In the genomic region with DNA sequence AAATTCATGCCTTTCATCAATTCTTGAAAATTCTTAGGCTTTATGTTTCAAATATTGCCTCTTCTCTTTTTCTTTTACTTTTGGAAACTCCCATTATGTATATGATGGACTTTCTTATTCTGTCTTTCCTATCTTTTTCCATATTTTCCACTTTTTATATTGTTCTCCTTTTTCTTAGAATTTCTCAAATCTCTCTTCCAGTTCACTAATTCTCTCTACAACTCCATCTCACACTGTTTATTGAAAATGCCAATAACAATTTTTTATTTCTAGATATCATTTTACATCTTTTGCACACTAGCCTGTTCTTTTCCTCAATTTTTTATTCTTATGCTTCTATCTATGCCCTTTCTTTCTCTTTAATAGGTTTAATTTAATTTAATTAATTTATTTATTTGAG, we compare ENCODE assay signal across 34 cellular contexts. TPM values are rescaled to one million over a fixed set of nuclear protein-coding genes. Genes with fewer than 3 reads are reported as not detected.
"Had no signal": no experiment of that assay in that cellular context is flagged by ENCODE, and none has a peak within 500 bp of the region (broad histone marks: within the 10 kb centered on the region; RNA-seq: fewer than 3 reads in every experiment).

No MANE protein-coding gene starts in this region.

- H3K9me3 ChIP-seq: suprapubic skin, testis, thoracic aorta, thyroid gland, transverse colon, uterus, vagina had no signal

- H3K36me3 Mint-ChIP-seq: stimulated activated effector memory CD8-positive, alpha-beta T cell treated with anti-CD3 and anti-CD28 coated beads, Interleukin-12 subunit alpha, Interleukin-12 subunit beta, amount 100 ng/mL, for 72 hours; type B pancreatic cell had no signal

- H3K27me3 Mint-ChIP-seq: stimulated activated memory B cell treated with anti-CD40 and anti-IgM and Interleukin-4, amounts not matched to agents 10 μg/mL and 1 μg/mL and 100 μg/mL, for 72 hours; stimulated activated naive CD8-positive, alpha-beta T cell treated with anti-CD3 and anti-CD28 coated beads, Interleukin-15, amount 100 ng/mL, for 72 hours had no signal

- H3K4me1 ChIP-seq: stomach, suprapubic skin, testis, thyroid gland, tibial artery, tibial nerve, transverse colon, upper lobe of left lung, upper lobe of right lung, uterus, vagina had no signal

- FAIRE-seq: urothelium cell line had no signal

- H3K36me3 ChIP-seq: stomach, suprapubic skin, thoracic aorta, thyroid gland, tibial artery, tibial nerve, transverse colon, upper lobe of left lung, upper lobe of right lung, uterus, vagina had no signal

- H3K4me3 ChIP-seq: stomach, suprapubic skin, testis, thoracic aorta, thyroid gland, tibial artery, tibial nerve, transverse colon, upper lobe of left lung, upper lobe of right lung, uterus, vagina had no signal

- H3K27ac ChIP-seq: stomach, suprapubic skin, testis, thoracic aorta, thyroid gland, tibial artery, tibial nerve, transverse colon, upper lobe of left lung, upper lobe of right lung, uterus, vagina had no signal

- H3K27me3 ChIP-seq: stomach, testis, thyroid gland, tibial artery, tibial nerve, transverse colon, upper lobe of left lung, upper lobe of right lung, uterus, vagina had no signal

- DNase-seq: stimulated activated CD4-positive, alpha-beta T cell treated with anti-CD3 and anti-CD28 coated beads, Interleukin-2, amount 100 ng/mL, for 48 hours; stimulated activated CD4-positive, alpha-beta T cell treated with anti-CD3 and anti-CD28 coated beads, Interleukin-4, amount 100 ng/mL, for 1 hour; stimulated activated CD4-positive, alpha-beta T cell treated with anti-CD3 and anti-CD28 coated beads, Interleukin-4, amount 100 ng/mL, for 24 hours; stimulated activated CD4-positive, alpha-beta T cell treated with anti-CD3 and anti-CD28 coated beads, Interleukin-4, amount 100 ng/mL, for 4 hours; stimulated activated CD8-positive, alpha-beta memory T cell treated with anti-CD3 and anti-CD28 coated beads, Interleukin-4, amount 100 ng/mL, for 48 hours; stimulated activated naive B cell treated with anti-CD40 and anti-IgM and Interleukin-4, amounts not matched to agents 10 μg/mL and 1 μg/mL and 100 μg/mL, for 72 hours; stimulated activated naive CD4-positive, alpha-beta T cell; stimulated activated naive CD4-positive, alpha-beta T cell treated with Interleukin-2 at 50 U/mL for 16 hours; stimulated activated naive CD8-positive, alpha-beta T cell treated with anti-CD3 and anti-CD28 coated beads, Interleukin-15, amount 100 ng/mL, for 72 hours; stimulated activated naive CD8-positive, alpha-beta T cell treated with anti-CD3 and anti-CD28 coated beads, Interleukin-15, Interleukin-2, amounts not matched to agents 100 U/mL and 50 U/mL, for 24 hours; stomach; substantia nigra; testis; thyroid gland; tibial artery; transverse colon; trophoblast cell; upper lobe of left lung; upper lobe of right lung; uterus had no signal

- ATAC-seq: stimulated activated effector memory CD8-positive, alpha-beta T cell treated with anti-CD3 and anti-CD28 coated beads, Interleukin-12 subunit alpha, Interleukin-12 subunit beta, amount 100 ng/mL, for 72 hours; stimulated activated memory B cell treated with anti-CD40 and anti-IgM and Interleukin-4, amounts not matched to agents 10 μg/mL and 1 μg/mL and 100 μg/mL, for 72 hours; stimulated activated naive B cell treated with anti-CD40 and anti-IgM and Interleukin-4, amounts not matched to agents 10 μg/mL and 1 μg/mL and 100 μg/mL, for 72 hours; stimulated activated naive CD8-positive, alpha-beta T cell treated with anti-CD3 and anti-CD28 coated beads, Interleukin-15, amount 100 ng/mL, for 72 hours; stimulated activated naive CD8-positive, alpha-beta T cell treated with anti-CD3 and anti-CD28 coated beads, Interleukin-15, Interleukin-2, amounts not matched to agents 100 U/mL and 50 U/mL, for 24 hours; upper lobe of right lung had no signal

- H3K9me3 Mint-ChIP-seq: type B pancreatic cell had no signal

- H3K27ac Mint-ChIP-seq: stimulated activated effector memory CD8-positive, alpha-beta T cell treated with anti-CD3 and anti-CD28 coated beads, Interleukin-12 subunit alpha, Interleukin-12 subunit beta, amount 100 ng/mL, for 72 hours; stimulated activated memory B cell treated with anti-CD40 and anti-IgM and Interleukin-4, amounts not matched to agents 10 μg/mL and 1 μg/mL and 100 μg/mL, for 72 hours; stimulated activated naive B cell treated with anti-CD40 and anti-IgM and Interleukin-4, amounts not matched to agents 10 μg/mL and 1 μg/mL and 100 μg/mL, for 72 hours; stimulated activated naive CD8-positive, alpha-beta T cell treated with anti-CD3 and anti-CD28 coated beads, Interleukin-15, amount 100 ng/mL, for 72 hours; stimulated activated naive CD8-positive, alpha-beta T cell treated with anti-CD3 and anti-CD28 coated beads, Interleukin-15, Interleukin-2, amounts not matched to agents 100 ng/mL and 50 ng/mL, for 24 hours; type B pancreatic cell had no signal

- H3K4me3 Mint-ChIP-seq: stimulated activated effector memory CD8-positive, alpha-beta T cell treated with anti-CD3 and anti-CD28 coated beads, Interleukin-12 subunit alpha, Interleukin-12 subunit beta, amount 100 ng/mL, for 72 hours; stimulated activated memory B cell treated with anti-CD40 and anti-IgM and Interleukin-4, amounts not matched to agents 10 μg/mL and 1 μg/mL and 100 μg/mL, for 72 hours; stimulated activated naive B cell treated with anti-CD40 and anti-IgM and Interleukin-4, amounts not matched to agents 10 μg/mL and 1 μg/mL and 100 μg/mL, for 72 hours; stimulated activated naive CD8-positive, alpha-beta T cell treated with anti-CD3 and anti-CD28 coated beads, Interleukin-15, amount 100 ng/mL, for 72 hours; stimulated activated naive CD8-positive, alpha-beta T cell treated with anti-CD3 and anti-CD28 coated beads, Interleukin-15, Interleukin-2, amounts not matched to agents 100 ng/mL and 50 ng/mL, for 24 hours; type B pancreatic cell had no signal

- H3K4me1 Mint-ChIP-seq: stimulated activated effector memory CD8-positive, alpha-beta T cell treated with anti-CD3 and anti-CD28 coated beads, Interleukin-12 subunit alpha, Interleukin-12 subunit beta, amount 100 ng/mL, for 72 hours; stimulated activated memory B cell treated with anti-CD40 and anti-IgM and Interleukin-4, amounts not matched to agents 10 μg/mL and 1 μg/mL and 100 μg/mL, for 72 hours; stimulated activated naive B cell treated with anti-CD40 and anti-IgM and Interleukin-4, amounts not matched to agents 10 μg/mL and 1 μg/mL and 100 μg/mL, for 72 hours; stimulated activated naive CD8-positive, alpha-beta T cell treated with anti-CD3 and anti-CD28 coated beads, Interleukin-15, amount 100 ng/mL, for 72 hours had no signal

RNA-seq across cellular contexts. Expression of gene EFCAB3, which starts 43.8 kb away (rescaled TPM):
- total RNA-seq: stomach, subcutaneous adipose tissue, suprapubic skin, temporal lobe, thoracic aorta, thyroid gland, tibial nerve, transverse colon, upper lobe of left lung, upper lobe of right lung, ureter, urinary bladder, uterus, vagina had no signal
- polyA plus RNA-seq: stomach, thymus, urinary bladder had no signal
